ENCODE assay signal across 8 cellular contexts in genomic region chr13:52201439-52202193, GRCh38. TPM values are rescaled to one million over a fixed set of nuclear protein-coding genes. Genes with fewer than 3 reads are reported as not detected.
DNase-seq lines count a peak whose midpoint lies in the region; ATAC-seq, FAIRE-seq and TF ChIP-seq lines count a peak whose summit lies in the region.
"Not testable (repeated sequence)": the region's sequence is repeated elsewhere in the genome, so short reads cannot be mapped to it uniquely, and the experiment has no call there.

No MANE protein-coding gene starts in this region.

- POLR2A ChIA-PET in A549 (lab: Yijun Ruan, JAX), result not testable (repeated sequence)

- peak; percentile 15 to 54 for DNase-seq in A549 (ENCODE audit: low read depth in 1 of 2, low spot score in 1 of 2)
- peak; percentile 50 for DNase-seq in ELF-1 (ENCODE audit: low read depth, low spot score)
- peak; percentile 3 for DNase-seq in NCI-H2171 (lab: John Stamatoyannopoulos, UW)
- peak; percentile 65 for DNase-seq in SW480 (ENCODE audit: low spot score)
- peak; percentile 78 for DNase-seq in globus pallidus (ENCODE audit: low spot score)
- DNase-seq in myocyte (ENCODE audit: low read depth), result peak; percentile 71

- not testable (repeated sequence) for FAIRE-seq in A549 (lab: Jason Lieb, UNC)

- not testable (repeated sequence) for H3K27me3 Mint-ChIP-seq in brain

- TF ChIP-seq CTCF in A549 (IDR thresholded peaks at IDR 0.05) (peak; percentile 34), brain (conservative IDR thresholded peaks at IDR 0.05) (peak; percentile 45 to 64)

- 54% methylated on average over 12 of the region's 12 CpGs for WGBS in A549 (ENCODE audit: missing lambda C conversion rate)

- H3K4me1 Mint-ChIP-seq in brain, result peaks cover 12% of the 10 kb centered on the region

- TF ChIP-seq POLR2A in A549 (IDR thresholded peaks at IDR 0.05; ENCODE audit: low read length), result not testable (repeated sequence)

- H3K4me3 ChIP-seq in A549, result not testable (repeated sequence)

- peak overlapping the region in 1 of 5 experiments; percentile 38 for H3K4me3 Mint-ChIP-seq in brain

- ATAC-seq in A549, result peak; percentile 76 to 87; a peak in 5 of 6 replicates
- ATAC-seq in HG02678 (IDR thresholded peaks at IDR 0.05; ENCODE audit: unreplicated experiment), result peak; percentile 64

- not testable (repeated sequence) for H3K9me3 Mint-ChIP-seq in brain

- not testable (repeated sequence) for TF ChIP-seq EP300 in A549 (IDR thresholded peaks at IDR 0.05)

- not testable (repeated sequence) for H3K4me1 ChIP-seq in A549

- peak; percentile 56 to 60 for TF ChIP-seq RAD21 in A549 (conservative IDR thresholded peaks at IDR 0.05 in 1 of 2, IDR thresholded peaks at IDR 0.05 in 1 of 2)

- H3K36me3 Mint-ChIP-seq in brain, result not testable (repeated sequence)

- not testable (repeated sequence) for H3K27ac ChIP-seq in A549

- peak overlapping the region in 4 of 5 experiments; percentile 19 to 91 (median 66) for H3K27ac Mint-ChIP-seq in brain

- H3K4me2 ChIP-seq in A549, result not testable (repeated sequence)

- H3K9me3 ChIP-seq in A549, result not testable (repeated sequence)

- CTCF ChIA-PET in A549 (lab: Yijun Ruan, JAX), result interaction anchor here (0.7 to 4.5 kb wide), 15 partner anchors 14 to 392 kb away, joined by 3 to 20 read pairs (median 3); partner anchors contain the start of genes CCDC70 and VPS36

TF ChIP-seq in A549, 52 proteins besides CTCF, POLR2A, EP300 and RAD21:
- TF ChIP-seq SMC3 (IDR thresholded peaks at IDR 0.05), result 0 out of 3 replicates have a peak, but pooled peaks have one; percentile 23

RNA-seq across cellular contexts. Expression of gene NEK3, which starts 42.2 kb away (rescaled TPM):
- 16.9 and 19.3 TPM in 2 replicates for polyA plus RNA-seq in A549 (2011; rRNA removed)
- 4.3 and 5.9 TPM in 2 replicates for polyA plus RNA-seq in A549 (2012; cell fraction: cytosol; rRNA removed)
- 3.1 and 8.9 TPM in 2 replicates for polyA plus RNA-seq in A549 (2012; cell fraction: nucleus; rRNA removed)
- 6.5 to 9.3 TPM (median 6.6 TPM) in 3 replicates for polyA plus RNA-seq in A549 (2017; fragmentation: RNase III; extraction: RNeasy Plus Mini Kit Qiagen cat#74134 plus additional on column Dnase treatment)
- 5.3 and 6.8 TPM in 2 replicates for polyA minus RNA-seq in A549 (2011; rRNA and poly(A)+ RNA removed)
- 5.0 TPM for polyA plus RNA-seq in brain (ENCODE audit: insufficient read depth, low read depth, low replicate concordance)
- total RNA-seq in myocyte, result 8.3 and 10.4 TPM in 2 replicates
- polyA plus RNA-seq in myocyte (2012), result 5.3 TPM

Comparison
In these comparisons a context has a peak if more than half of its experiments do, and no peak if none do; other contexts are left out.
1. DNase-seq: peak in every context shown above with its lines; median percentile 78 in globus pallidus; 71 in myocyte; 65 in SW480; 50 in ELF-1; 34 in A549; 3 in NCI-H2171.